In genomic region chr15:28085489-28086174, GRCh38 we compare ENCODE assay signal across 2 cellular contexts.
TF ChIP-seq lines count a peak whose summit lies in the region.

No MANE protein-coding gene starts in this region.

TF ChIP-seq in HepG2, 621 proteins besides CTCF, POLR2A, EP300 and RAD21:
- no peak for TF ChIP-seq FOXO4 (CRISPR knock-in tag; conservative IDR thresholded peaks at IDR 0.05)
- no peak for TF ChIP-seq ZNF674 (CRISPR knock-in tag; IDR thresholded peaks at IDR 0.05; ENCODE audit: low read depth)
- no peak for TF ChIP-seq SYNCRIP (IDR thresholded peaks at IDR 0.05; ENCODE audit: insufficient read depth, low read depth, low read length)

TF ChIP-seq in K562, 482 proteins besides CTCF, POLR2A, EP300 and RAD21:
- TF ChIP-seq ATF3 (IDR thresholded peaks at IDR 0.05), result no peak
- TF ChIP-seq ATF3 (CRISPR knock-in tag; conservative IDR thresholded peaks at IDR 0.05), result no peak
- no peak for TF ChIP-seq E2F8 (IDR thresholded peaks at IDR 0.05; ENCODE audit: low read depth, partially characterized antibody)
- TF ChIP-seq ZNF696 (CRISPR knock-in tag; conservative IDR thresholded peaks at IDR 0.05), result no peak
- no peak for TF ChIP-seq ZNF695 (CRISPR knock-in tag; IDR thresholded peaks at IDR 0.05)
- no peak for TF ChIP-seq NR4A1 (CRISPR knock-in tag; IDR thresholded peaks at IDR 0.05)
- TF ChIP-seq NR4A1 (tag; IDR thresholded peaks at IDR 0.05), result no peak
- TF ChIP-seq SREBF2 (CRISPR knock-in tag; IDR thresholded peaks at IDR 0.05), result no peak
- no peak for TF ChIP-seq RBM39 (optimal IDR thresholded peaks at IDR 0.05; ENCODE audit: low read depth, low read length)
- TF ChIP-seq MITF (IDR thresholded peaks at IDR 0.05), result no peak
- no peak for TF ChIP-seq ZNF518B (CRISPR knock-in tag; IDR thresholded peaks at IDR 0.05)
- TF ChIP-seq COPS2 (conservative IDR thresholded peaks at IDR 0.05), result no peak
- TF ChIP-seq TEAD2 (tag; IDR thresholded peaks at IDR 0.05), result no peak
- TF ChIP-seq PPARD (CRISPR knock-in tag; IDR thresholded peaks at IDR 0.05), result no peak
- no peak for TF ChIP-seq ZNF644 (tag; IDR thresholded peaks at IDR 0.05; ENCODE audit: low read depth)
- TF ChIP-seq E2F5 (CRISPR knock-in tag; IDR thresholded peaks at IDR 0.05), result no peak
- no peak for TF ChIP-seq CREM (IDR thresholded peaks at IDR 0.05; ENCODE audit: low read depth)
- no peak for TF ChIP-seq ZNF277 (CRISPR knock-in tag; IDR thresholded peaks at IDR 0.05; ENCODE audit: borderline replicate concordance)
- TF ChIP-seq XRCC4 (IDR thresholded peaks at IDR 0.05; ENCODE audit: extremely low read depth, insufficient read depth, insufficient read length), result no peak
- TF ChIP-seq SAP30 (IDR thresholded peaks at IDR 0.05; ENCODE audit: borderline replicate concordance, insufficient read depth, low read depth, low read length, poor library complexity, severe bottlenecking), result no peak
